In the genomic region with DNA sequence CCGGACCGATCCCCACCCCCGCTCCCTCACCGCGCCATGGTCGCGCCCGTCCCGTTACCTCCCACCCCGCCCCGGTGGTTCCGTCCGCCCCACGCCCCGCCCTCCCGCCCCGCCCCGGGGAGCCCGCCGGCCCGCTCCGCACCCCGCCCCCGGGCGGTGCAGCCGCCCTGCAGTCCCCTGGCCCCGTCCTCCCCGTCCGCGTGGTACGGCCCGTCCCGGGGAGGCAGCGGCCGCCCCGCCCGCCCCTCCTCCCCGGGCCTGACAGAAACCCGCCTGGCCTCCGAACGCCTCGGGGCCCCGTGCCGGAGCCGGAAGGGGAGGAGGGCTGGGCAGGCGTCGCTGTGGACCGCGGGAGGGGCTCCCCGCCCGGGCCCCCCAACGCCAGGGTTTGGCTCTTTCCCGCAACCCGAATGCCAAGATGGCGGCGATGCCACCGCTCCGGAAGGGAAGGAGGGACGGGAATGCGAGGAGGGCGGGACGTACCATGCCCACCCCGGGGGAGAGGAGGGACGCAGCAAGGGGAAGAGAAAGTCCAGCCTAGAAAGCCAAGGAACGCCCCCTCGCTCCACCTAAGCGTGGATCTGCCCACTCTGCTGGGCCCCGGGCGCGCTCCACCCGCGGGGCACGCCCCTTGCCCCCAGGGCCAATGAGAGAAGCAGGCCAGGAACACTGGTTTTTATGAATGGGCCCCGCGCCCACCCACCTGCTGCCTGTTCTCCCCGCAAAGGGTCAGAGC, we compare ENCODE assay signal across 8 cellular contexts. TPM values are rescaled to one million over a fixed set of nuclear protein-coding genes. Genes with fewer than 3 reads are reported as not detected.
DNase-seq lines count a peak whose midpoint lies in the region; ATAC-seq and TF ChIP-seq lines count a peak whose summit lies in the region.

Gene PIP4K2B, minus strand, starts transcription at position 56 of the 736 bp plus-strand sequence. CDS start 132 bp downstream, outside the sequence.

- no peaks in the 10 kb centered on the region for H3K9me3 ChIP-seq in CD8-positive, alpha-beta memory T cell (ENCODE audit: low read length)
- no peaks in the 10 kb centered on the region for H3K9me3 ChIP-seq in ectodermal cell (ENCODE audit: control insufficient read depth, low read length)
- H3K9me3 ChIP-seq in lower lobe of right lung, result no peaks in the 10 kb centered on the region

- intact Hi-C loops in lower lobe of right lung (cut with DNase I), result no loop called here

- H3K27ac ChIP-seq in CD8-positive, alpha-beta memory T cell (ENCODE audit: low read depth, low read length), result peak within 1 kb of the TSS; percentile 67
- peak within 1 kb of the TSS; percentile 97 for H3K27ac ChIP-seq in ectodermal cell (ENCODE audit: insufficient read depth, low read depth, low read length, poor library complexity, severe bottlenecking)
- peak within 1 kb of the TSS; percentile 99 for H3K27ac ChIP-seq in lower lobe of right lung

- no peak for TF ChIP-seq CTCF in lower lobe of right lung (IDR thresholded peaks at IDR 0.05)

- ATAC-seq in GM19468 (IDR thresholded peaks at IDR 0.05; ENCODE audit: extremely low read depth, unreplicated experiment), result peak; percentile 40
- ATAC-seq in lower lobe of right lung, result peak; percentile 97 to 98

- peak; percentile 76 to 87 (median 82) for DNase-seq in CD8-positive, alpha-beta memory T cell
- peak; percentile 87 for DNase-seq in HS-5 (ENCODE audit: low read depth)
- peak; percentile 25 for DNase-seq in NK-92 (lab: John Stamatoyannopoulos, UW; ENCODE audit: unreplicated experiment)
- DNase-seq in activated CD8-positive, alpha-beta memory T cell treated with anti-CD3 and anti-CD28 coated beads for 1 hour (ENCODE audit: extremely low read depth in 1 of 2, low read depth in 1 of 2), result peak; percentile 62 to 71
- DNase-seq in lower lobe of right lung, result peak; percentile 98
- peak; percentile 51 to 71 (median 64) for DNase-seq in stimulated activated CD4-positive, alpha-beta T cell treated with anti-CD3 and anti-CD28 coated beads, TNF-alpha, amount 100 ng/mL, for 1 hour (ENCODE audit: low read depth in 3 of 3, low spot score in 1 of 3)

- H3K9me3 Mint-ChIP-seq in CD8-positive, alpha-beta memory T cell, result no peaks in the 10 kb centered on the region

- H3K4me1 Mint-ChIP-seq in CD8-positive, alpha-beta memory T cell, result peaks cover 32 to 46% (median 39%) of the 10 kb centered on the region in 3 donors

- POLR2A ChIA-PET in CD8-positive, alpha-beta memory T cell (lab: Charles Lee), result interaction anchor here (0.9 to 1.5 kb wide), 4 partner anchors 54 to 95 kb away, joined by 3 to 9 read pairs (median 5); partner anchors contain the start of genes LASP1 and RPL23

- no peaks in the 10 kb centered on the region for H3K27me3 ChIP-seq in CD8-positive, alpha-beta memory T cell (ENCODE audit: insufficient read depth, low read length, poor library complexity, severe bottlenecking)
- H3K27me3 ChIP-seq in ectodermal cell (ENCODE audit: control insufficient read depth, insufficient read depth, low read length, poor library complexity, severe bottlenecking), result no peaks in the 10 kb centered on the region
- no peaks in the 10 kb centered on the region for H3K27me3 ChIP-seq in lower lobe of right lung (ENCODE audit: low read depth)

- CTCF ChIA-PET in CD8-positive, alpha-beta memory T cell (lab: Charles Lee), result interaction anchor here (0.8 kb wide), 1 partner anchor 20 kb away, joined by 3 read pairs; no protein-coding TSS in a partner anchor

- peaks cover 31% of the 10 kb centered on the region for H3K4me1 ChIP-seq in CD8-positive, alpha-beta memory T cell (ENCODE audit: insufficient read depth, low read length)
- H3K4me1 ChIP-seq in ectodermal cell (ENCODE audit: control insufficient read depth, insufficient read depth, low read length) (peaks cover 14% of the 10 kb centered on the region), lower lobe of right lung (peaks cover 42% of the 10 kb centered on the region)

- 0% methylated on average over 73 to 76 of the region's 76 CpGs for WGBS in ectodermal cell, 2 experiments

- H3K4me3 Mint-ChIP-seq in CD8-positive, alpha-beta memory T cell, result peak within 1 kb of the TSS; percentile 88 to 100 (median 93)

- no peaks in the 10 kb centered on the region for H3K27me3 Mint-ChIP-seq in CD8-positive, alpha-beta memory T cell

- H3K4me3 ChIP-seq in CD8-positive, alpha-beta memory T cell (ENCODE audit: low read length), result peak within 1 kb of the TSS; percentile 78
- peak within 1 kb of the TSS; percentile 91 for H3K4me3 ChIP-seq in ectodermal cell (ENCODE audit: insufficient read depth, low read depth, low read length)
- peak within 1 kb of the TSS; percentile 98 for H3K4me3 ChIP-seq in lower lobe of right lung

- peak within 1 kb of the TSS; percentile 80 to 97 (median 94) for H3K27ac Mint-ChIP-seq in CD8-positive, alpha-beta memory T cell

- peaks cover 19% of the 10 kb centered on the region for H3K36me3 ChIP-seq in CD8-positive, alpha-beta memory T cell (ENCODE audit: insufficient read depth, low read length)
- H3K36me3 ChIP-seq in ectodermal cell (ENCODE audit: control insufficient read depth, insufficient read depth, low read length) (peaks cover 16% of the 10 kb centered on the region), lower lobe of right lung (peaks cover 45% of the 10 kb centered on the region)

- H3K36me3 Mint-ChIP-seq in CD8-positive, alpha-beta memory T cell, result peaks cover 0 to 55% (median 13%) of the 10 kb centered on the region in 3 donors

RNA-seq across cellular contexts. Expression of gene PIP4K2B, which starts in this region (rescaled TPM):
- total RNA-seq in CD8-positive, alpha-beta memory T cell, result 10 to 100 TPM; 43.4 to 44.6 TPM
- 17.4 TPM for polyA plus RNA-seq in CD8-positive, alpha-beta memory T cell
- polyA plus RNA-seq in ectodermal cell (2013, experiment 1 of 4), result 74.1 TPM
- 81.1 TPM for polyA plus RNA-seq in ectodermal cell (2013, experiment 2 of 4)
- polyA plus RNA-seq in ectodermal cell (2013, experiment 3 of 4), result 51.0 TPM
- 56.9 TPM for polyA plus RNA-seq in ectodermal cell (2013, experiment 4 of 4)
- 44.8 TPM for total RNA-seq in lower lobe of right lung

Comparison
In these comparisons a context has a peak if more than half of its experiments do, and no peak if none do; other contexts are left out.
1. Peak in every context shown above with its lines: DNase-seq, ATAC-seq, H3K4me3 ChIP-seq and H3K27ac ChIP-seq.
2. DNase-seq: peak in every context shown above with its lines; median percentile 98 in lower lobe of right lung; 87 in HS-5; 82 in CD8-positive, alpha-beta memory T cell; 66 in activated CD8-positive, alpha-beta memory T cell treated with anti-CD3 and anti-CD28 coated beads for 1 hour; 64 in stimulated activated CD4-positive, alpha-beta T cell treated with anti-CD3 and anti-CD28 coated beads, TNF-alpha, amount 100 ng/mL, for 1 hour; 25 in NK-92.